ENCODE assay signal across 12 cellular contexts in the genomic region with DNA sequence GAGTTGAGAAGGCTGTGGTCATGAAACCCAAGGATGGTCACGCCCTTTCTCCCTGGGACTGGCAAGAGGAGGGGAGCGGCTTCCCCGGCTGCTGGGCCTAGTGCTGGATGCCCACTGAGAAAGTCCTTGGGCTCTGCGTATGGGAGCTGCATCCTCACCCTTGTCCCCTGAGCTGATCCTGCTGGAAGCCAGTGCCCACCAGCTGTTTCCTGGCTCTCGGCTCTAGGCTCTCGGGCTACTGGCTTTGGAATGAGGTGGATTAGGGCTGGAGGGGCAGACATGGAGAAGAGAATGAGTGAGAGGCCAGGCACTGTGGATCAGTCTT.
"Had no signal": no experiment of that assay in that cellular context is flagged by ENCODE, and none has a peak within 500 bp of the region (broad histone marks: within the 10 kb centered on the region; RNA-seq: fewer than 3 reads in every experiment).

No MANE protein-coding gene starts in this region.

- H3K9me3 ChIP-seq: neutrophil, thoracic aorta had no signal

- ATAC-seq: activated CD4-positive, CD25-positive, alpha-beta regulatory T cell treated with anti-CD3 and anti-CD28 coated beads, Interleukin-2, amount 50 U/mL, for 24 hours; esophagus mucosa; naive thymus-derived CD8-positive, alpha-beta T cell; stimulated activated memory B cell treated with anti-CD40 and anti-IgM and Interleukin-4, amounts not matched to agents 10 μg/mL and 1 μg/mL and 100 μg/mL, for 72 hours had no signal

- H2AFZ ChIP-seq: parathyroid adenoma had no signal

- H3K36me3 ChIP-seq: neutrophil, spleen, thoracic aorta had no signal

- H3K9ac ChIP-seq: parathyroid adenoma had no signal

- H3K4me3 ChIP-seq: spleen, thoracic aorta had no signal

- H3K4me1 ChIP-seq: parathyroid adenoma, spleen had no signal

- DNase-seq: effector CD8-positive, alpha-beta T cell; spleen; stimulated activated CD4-positive, alpha-beta T cell treated with anti-CD3 and anti-CD28 coated beads, Interleukin-4, amount 100 ng/mL, for 4 hours; T-helper 1 cell; T-helper 9 cell had no signal

- H3K27ac ChIP-seq: neutrophil, parathyroid adenoma, spleen, thoracic aorta had no signal

- H3K79me2 ChIP-seq: parathyroid adenoma had no signal
